ENCODE assay signal across 8 cellular contexts in the genomic region with DNA sequence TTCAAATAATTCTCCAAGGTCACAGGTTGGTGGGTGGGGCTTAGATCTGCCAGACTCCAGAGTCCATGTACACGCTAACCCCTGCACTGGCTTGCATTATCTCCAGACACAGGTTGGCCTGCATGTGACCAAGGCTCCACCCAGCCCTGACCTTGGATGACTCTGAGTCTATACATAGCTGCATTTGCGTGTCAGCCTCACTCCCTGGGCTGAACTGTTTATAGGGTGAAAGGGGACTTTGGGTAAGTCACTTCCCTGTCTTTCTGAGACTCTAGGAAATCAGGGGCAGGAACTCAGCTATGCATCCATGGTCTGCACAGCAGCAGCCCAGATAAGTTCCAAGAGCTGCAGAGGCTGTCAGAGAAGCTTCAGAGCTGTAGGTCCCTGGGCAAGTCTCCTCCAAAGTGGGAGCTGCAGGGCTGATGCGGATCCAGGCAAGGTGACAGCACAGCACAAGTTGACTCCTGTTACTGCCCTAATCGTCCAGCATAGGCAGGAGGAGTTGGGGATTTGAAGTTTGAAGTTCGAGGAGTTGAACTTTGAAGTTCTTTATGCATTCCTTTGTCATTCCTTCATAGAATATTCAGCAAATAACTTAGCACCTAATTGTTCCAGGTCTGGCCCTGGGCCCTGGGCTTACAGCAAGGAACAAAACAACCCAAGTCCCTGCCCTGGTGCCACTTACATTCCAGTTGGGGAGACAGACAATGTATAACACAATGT. TPM values are rescaled to one million over a fixed set of nuclear protein-coding genes. Genes with fewer than 3 reads are reported as not detected.
DNase-seq lines count a peak whose midpoint lies in the region; ATAC-seq lines count a peak whose summit lies in the region.

No MANE protein-coding gene starts in this region.

- ATAC-seq in activated T-cell treated with anti-CD3 and anti-CD28 coated beads, Interleukin-2, amount 50 U/mL, for 4 hours: no peak
- peak; percentile 31 for ATAC-seq in HG03565 (IDR thresholded peaks at IDR 0.05; ENCODE audit: unreplicated experiment)
- ATAC-seq in activated T-cell treated with anti-CD3 and anti-CD28 coated beads, Interleukin-2, amount 50 U/mL, for 72 hours (replicated peaks in 1 of 2): no peak
- peak; percentile 57 for ATAC-seq in left lobe of liver
- ATAC-seq in HG02852 (IDR thresholded peaks at IDR 0.05; ENCODE audit: unreplicated experiment): no peak

- peaks cover 98% of the 10 kb centered on the region for H3K4me1 Mint-ChIP-seq in activated T-cell treated with anti-CD3 and anti-CD28 coated beads, Interleukin-2, amount 50 U/mL, for 4 hours (ENCODE audit: low read depth)
- peaks cover 97% of the 10 kb centered on the region for H3K4me1 Mint-ChIP-seq in activated T-cell treated with anti-CD3 and anti-CD28 coated beads, Interleukin-2, amount 50 U/mL, for 72 hours (ENCODE audit: low read depth)

- H3K4me3 Mint-ChIP-seq in activated T-cell treated with anti-CD3 and anti-CD28 coated beads, Interleukin-2, amount 50 U/mL, for 4 hours: peak overlapping the region; percentile 38
- H3K4me3 Mint-ChIP-seq in activated T-cell treated with anti-CD3 and anti-CD28 coated beads, Interleukin-2, amount 50 U/mL, for 72 hours: peak overlapping the region; percentile 26 to 57

- no peaks in the 10 kb centered on the region for H3K27me3 Mint-ChIP-seq in activated T-cell treated with anti-CD3 and anti-CD28 coated beads, Interleukin-2, amount 50 U/mL, for 4 hours (ENCODE audit: low read depth)
- H3K27me3 Mint-ChIP-seq in activated T-cell treated with anti-CD3 and anti-CD28 coated beads, Interleukin-2, amount 50 U/mL, for 72 hours (ENCODE audit: low read depth): no peaks in the 10 kb centered on the region

- no peak overlapping the region for H3K27ac Mint-ChIP-seq in activated T-cell treated with anti-CD3 and anti-CD28 coated beads, Interleukin-2, amount 50 U/mL, for 72 hours

- DNase-seq in activated T-cell treated with anti-CD3 and anti-CD28 coated beads, Interleukin-2, amount 50 U/mL, for 4 hours: no peak
- no peak for DNase-seq in activated T-cell treated with anti-CD3 and anti-CD28 coated beads, Interleukin-2, amount 50 U/mL, for 1 hour
- DNase-seq in activated T-cell treated with anti-CD3 and anti-CD28 coated beads, Interleukin-2, amount 50 U/mL, for 72 hours: no peak
- DNase-seq in left lobe of liver (ENCODE audit: low spot score) (peak; percentile 75), kidney glomerular epithelial cell (lab: John Stamatoyannopoulos, UW) (no peak), inferior parietal cortex (ENCODE audit: extremely low spot score) (no peak)

- H3K36me3 Mint-ChIP-seq in activated T-cell treated with anti-CD3 and anti-CD28 coated beads, Interleukin-2, amount 50 U/mL, for 4 hours (ENCODE audit: insufficient read depth): peaks cover 26% of the 10 kb centered on the region
- H3K36me3 Mint-ChIP-seq in activated T-cell treated with anti-CD3 and anti-CD28 coated beads, Interleukin-2, amount 50 U/mL, for 72 hours (ENCODE audit: insufficient read depth in 2 of 2): peaks cover 2 to 14% of the 10 kb centered on the region in 2 donors

- H3K9me3 Mint-ChIP-seq in activated T-cell treated with anti-CD3 and anti-CD28 coated beads, Interleukin-2, amount 50 U/mL, for 4 hours: no peaks in the 10 kb centered on the region
- H3K9me3 Mint-ChIP-seq in activated T-cell treated with anti-CD3 and anti-CD28 coated beads, Interleukin-2, amount 50 U/mL, for 72 hours: no peaks in the 10 kb centered on the region

RNA-seq across cellular contexts. Expression of a gene that starts 53.4 kb away (rescaled TPM):
- 1 to 10 TPM; 4.4 to 6.3 (median 5.7) TPM for total RNA-seq in activated T-cell treated with anti-CD3 and anti-CD28 coated beads, Interleukin-2, amount 50 U/mL, for 4 hours
- 1 to 10 TPM; 7.0 to 7.4 TPM for total RNA-seq in activated T-cell treated with anti-CD3 and anti-CD28 coated beads, Interleukin-2, amount 50 U/mL, for 72 hours
- total RNA-seq in left lobe of liver: 8.8 TPM

Comparison
In these comparisons a context has a peak if more than half of its experiments do, and no peak if none do; other contexts are left out.
1. ATAC-seq: peak in HG03565 (single experiment) and left lobe of liver (single experiment); none in activated T-cell treated with anti-CD3 and anti-CD28 coated beads, Interleukin-2, amount 50 U/mL, for 4 hours (0 of 2), activated T-cell treated with anti-CD3 and anti-CD28 coated beads, Interleukin-2, amount 50 U/mL, for 72 hours (0 of 2) and HG02852 (single experiment).